In the genomic region with DNA sequence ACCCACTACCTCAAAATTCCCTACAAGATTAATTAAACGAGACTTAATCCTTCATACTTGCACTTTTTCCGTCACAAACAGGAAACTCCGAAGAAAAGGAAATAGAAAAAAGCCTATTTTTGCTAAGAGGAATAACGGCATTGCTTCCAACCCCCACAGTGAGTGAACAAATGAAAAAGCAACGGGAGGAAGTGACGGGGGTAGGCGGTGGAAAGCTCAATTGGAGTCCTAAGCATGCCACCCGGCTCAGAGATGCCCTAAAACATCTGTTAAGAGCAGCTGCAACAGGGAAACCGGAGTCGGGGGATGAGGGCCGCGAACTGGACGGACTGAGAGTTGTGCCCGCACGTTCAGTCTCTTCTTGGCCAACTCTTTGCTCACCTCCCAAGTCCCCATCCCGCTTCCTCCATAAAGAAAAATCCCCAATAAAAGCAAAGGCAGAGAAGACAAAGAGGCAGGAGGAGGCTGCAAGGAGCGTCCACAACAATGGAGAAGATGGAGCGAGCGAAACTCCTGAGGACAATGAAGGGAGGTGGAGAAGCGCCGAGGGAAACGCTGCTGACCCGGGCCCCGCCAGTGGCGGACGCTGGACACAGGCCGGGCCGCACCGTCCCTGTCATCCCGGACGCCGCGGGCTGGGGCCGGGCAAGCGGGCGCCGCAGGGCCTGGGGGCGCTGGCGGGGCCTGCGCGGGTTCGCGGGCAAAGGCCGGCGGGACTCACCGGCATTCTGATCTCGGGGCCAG, we compare ENCODE assay signal across 8 cellular contexts. TPM values are rescaled to one million over a fixed set of nuclear protein-coding genes. Genes with fewer than 3 reads are reported as not detected.
DNase-seq lines count a peak whose midpoint lies in the region; ATAC-seq and TF ChIP-seq lines count a peak whose summit lies in the region.

No MANE protein-coding gene starts in this region.

- H3K27ac Mint-ChIP-seq in activated naive CD4-positive, alpha-beta T cell treated with anti-CD3 and anti-CD28 coated beads, Interleukin-2, amount 50 U/mL, for 24 hours: peak overlapping the region; percentile 98

- TF ChIP-seq CTCF in C4-2B (conservative IDR thresholded peaks at IDR 0.05): no peak
- TF ChIP-seq CTCF in parathyroid adenoma (IDR thresholded peaks at IDR 0.05): no peak
- no peak for TF ChIP-seq CTCF in thyroid gland (IDR thresholded peaks at IDR 0.05)

- H3K4me3 ChIP-seq in parathyroid adenoma (ENCODE audit: low read depth, low read length) (peak overlapping the region; percentile 87), thyroid gland (replicated peaks in 1 of 3) (peak overlapping the region; percentile 38 to 89 (median 68))

- H3K36me3 ChIP-seq in parathyroid adenoma (ENCODE audit: control insufficient read depth, insufficient read depth, low read length): no peaks in the 10 kb centered on the region
- H3K36me3 ChIP-seq in thyroid gland: no peaks in the 10 kb centered on the region

- peaks cover 8% of the 10 kb centered on the region for H3K36me3 Mint-ChIP-seq in activated naive CD4-positive, alpha-beta T cell treated with anti-CD3 and anti-CD28 coated beads, Interleukin-2, amount 50 U/mL, for 24 hours

- no peaks in the 10 kb centered on the region for H3K27me3 Mint-ChIP-seq in activated naive CD4-positive, alpha-beta T cell treated with anti-CD3 and anti-CD28 coated beads, Interleukin-2, amount 50 U/mL, for 24 hours

- peak; percentile 42 for ATAC-seq in HG03439 (IDR thresholded peaks at IDR 0.05; ENCODE audit: unreplicated experiment)

- intact Hi-C loops in thyroid gland (cut with DNase I): no loop called here

- peak overlapping the region; percentile 99 for H2AFZ ChIP-seq in parathyroid adenoma

- TF ChIP-seq POLR2A in GM19099 (IDR thresholded peaks at IDR 0.05; ENCODE audit: extremely low read depth, insufficient read length, low read depth) (peak; percentile 47), thyroid gland (IDR thresholded peaks at IDR 0.05) (peak in 1 of 2 donors; percentile 23)

- H3K4me1 Mint-ChIP-seq in activated naive CD4-positive, alpha-beta T cell treated with anti-CD3 and anti-CD28 coated beads, Interleukin-2, amount 50 U/mL, for 24 hours: peaks cover 31% of the 10 kb centered on the region

- DNase-seq in SIG-M5 (lab: John Stamatoyannopoulos, UW): peak; percentile 54
- peak; percentile 45 for DNase-seq in glomerular endothelial cell (ENCODE audit: extremely low read depth, low read depth, low spot score)
- peak; percentile 44 to 45 for DNase-seq in thyroid gland

- H3K4me3 Mint-ChIP-seq in activated naive CD4-positive, alpha-beta T cell treated with anti-CD3 and anti-CD28 coated beads, Interleukin-2, amount 50 U/mL, for 24 hours: peak overlapping the region; percentile 99

- no peaks in the 10 kb centered on the region for H3K9me3 Mint-ChIP-seq in activated naive CD4-positive, alpha-beta T cell treated with anti-CD3 and anti-CD28 coated beads, Interleukin-2, amount 50 U/mL, for 24 hours

- no peak overlapping the region for H3K9ac ChIP-seq in parathyroid adenoma

- peak overlapping the region; percentile 91 for H3K4me2 ChIP-seq in parathyroid adenoma (ENCODE audit: low read length)

- H3K27ac ChIP-seq in C4-2B (peak overlapping the region; percentile 94), parathyroid adenoma (peak overlapping the region; percentile 52), thyroid gland (peak overlapping the region; percentile 65 to 84 (median 75))

- H3K4me1 ChIP-seq in parathyroid adenoma: peaks cover 14% of the 10 kb centered on the region
- H3K4me1 ChIP-seq in thyroid gland: peaks cover 24 to 30% of the 10 kb centered on the region in 2 donors

- H3K27me3 ChIP-seq in parathyroid adenoma (ENCODE audit: control insufficient read depth, insufficient read depth, low read length) (no peaks in the 10 kb centered on the region), thyroid gland (no peaks in the 10 kb centered on the region)

- 1% methylated on average over 26 to 46 of the region's 47 CpGs for WGBS in thyroid gland, 2 donors

- peaks cover 34% of the 10 kb centered on the region for H3K79me2 ChIP-seq in parathyroid adenoma

- H3K9me3 ChIP-seq in parathyroid adenoma (ENCODE audit: control insufficient read depth, low read length) (no peaks in the 10 kb centered on the region), thyroid gland (no peaks in the 10 kb centered on the region)

RNA-seq across cellular contexts. Expression of a gene that starts 0.7 kb away (rescaled TPM):
- total RNA-seq in glomerular endothelial cell (25.3 and 25.4 TPM in 2 replicates), thyroid gland (10 to 100 TPM; 47.1 to 95.5 (median 68.3) TPM)

Comparison
In these comparisons a context has a peak if more than half of its experiments do, and no peak if none do; other contexts are left out.
1. Peak in every context shown above with its lines: DNase-seq, ATAC-seq, H3K4me3 ChIP-seq and H3K27ac ChIP-seq.